In the genomic region with DNA sequence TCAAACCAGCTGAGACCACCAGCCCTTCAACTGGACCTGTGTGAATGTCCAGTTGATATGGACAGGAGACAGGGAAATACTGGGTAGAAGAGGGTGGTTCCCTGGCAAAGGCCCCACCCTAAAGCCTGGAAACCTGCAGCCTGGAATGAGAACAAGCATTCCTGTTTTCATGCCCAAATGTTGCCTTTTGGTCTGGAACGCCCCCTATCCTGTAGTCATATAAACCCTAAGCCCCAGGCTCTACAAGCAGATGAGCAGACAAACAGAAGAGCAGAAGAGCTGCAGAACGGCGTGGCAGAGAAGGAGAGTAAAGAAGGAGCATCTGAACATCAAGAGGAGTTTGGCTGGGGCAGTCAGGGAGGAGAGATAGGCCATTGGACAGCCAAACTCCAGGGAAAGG, we compare ENCODE assay signal across 19 cellular contexts. TPM values are rescaled to one million over a fixed set of nuclear protein-coding genes. Genes with fewer than 3 reads are reported as not detected.
A peak's percentile ranks its signal among the peaks of the same experiment; 100 is the strongest.
DNase-seq lines count a peak whose midpoint lies in the region; ATAC-seq, FAIRE-seq and TF ChIP-seq lines count a peak whose summit lies in the region.
"Had no signal": no experiment of that assay in that cellular context is flagged by ENCODE, and none has a peak within 500 bp of the region (broad histone marks: within the 10 kb centered on the region; RNA-seq: fewer than 3 reads in every experiment).

No MANE protein-coding gene starts in this region.

- H3K4me3 Mint-ChIP-seq in activated naive CD8-positive, alpha-beta T cell, result no peak overlapping the region
- no peak overlapping the region for H3K4me3 Mint-ChIP-seq in activated naive CD8-positive, alpha-beta T cell treated with anti-CD3 and anti-CD28 coated beads, Interleukin-2, amount 50 U/mL, for 24 hours
- no peak overlapping the region for H3K4me3 Mint-ChIP-seq in stimulated activated effector memory CD8-positive, alpha-beta T cell treated with anti-CD3 and anti-CD28 coated beads, Interleukin-12 subunit alpha, Interleukin-12 subunit beta, amount 100 ng/mL, for 72 hours
- H3K4me3 Mint-ChIP-seq: activated T-cell treated with anti-CD3 and anti-CD28 coated beads, Interleukin-2, amount 50 U/mL, for 4 hours; effector memory CD8-positive, alpha-beta T cell had no signal

- in situ Hi-C loops in K562 (cut with MboI), result no loop called here

- peaks cover 5 to 23% of the 10 kb centered on the region in 2 experiments; a peak in 3 of 5 replicates for H3K27me3 ChIP-seq in K562 (ENCODE audit: control insufficient read depth in 2 of 2, insufficient read depth in 2 of 2, low read length in 2 of 2)
- H3K27me3 ChIP-seq in stomach, result no peaks in the 10 kb centered on the region
- H3K27me3 ChIP-seq: heart left ventricle, uterus had no signal

- CTCF ChIA-PET in K562 (lab: Yijun Ruan, JAX; ENCODE audit: low intra/inter-chr PET ratio), result no interaction called here

- POLR2A ChIA-PET in K562 (lab: Yijun Ruan, JAX), result interaction anchor here (1.0 to 4.7 kb wide), 5 partner anchors 10 to 621 kb away, joined by 3 to 42 read pairs (median 4); no protein-coding TSS in a partner anchor

- DNase-seq in activated naive CD8-positive, alpha-beta T cell treated with anti-CD3 and anti-CD28 coated beads, Interleukin-2, amount 50 U/mL, for 24 hours, result no peak
- DNase-seq in NAMALWA (ENCODE audit: low spot score), result peak; percentile 50
- DNase-seq in K562 (ENCODE audit: extremely low read depth in 1 of 4, low spot score in 3 of 4), result no peak
- no peak for DNase-seq in stimulated activated effector memory CD8-positive, alpha-beta T cell treated with anti-CD3 and anti-CD28 coated beads, Interleukin-12 subunit alpha, Interleukin-12 subunit beta, amount 100 ng/mL, for 72 hours (ENCODE audit: low spot score in 2 of 2)
- DNase-seq in NCI-H526 (lab: John Stamatoyannopoulos, UW), result no peak
- DNase-seq in stomach, result no peak
- DNase-seq: activated T-cell treated with anti-CD3 and anti-CD28 coated beads, Interleukin-2, amount 50 U/mL, for 4 hours; DMS79 treated with DMSO at 0.1 percent for 48 hours; effector memory CD8-positive, alpha-beta T cell; heart left ventricle; immature natural killer cell; NCI-H2029 treated with DMSO at 0.1 percent for 48 hours; NCI-H446 treated with DMSO at 0.1 percent for 48 hours; small intestine; stimulated activated CD4-positive, alpha-beta T cell treated with anti-CD3 and anti-CD28 coated beads, Interleukin-4, amount 100 ng/mL, for 24 hours; uterus had no signal

- WGBS in K562 (ENCODE audit: insufficient coverage, low coverage, missing lambda C conversion rate), result 17% methylated on average over 3 of the region's 3 CpGs
- 82 to 92% (median 85%) methylated on average over 3 of the region's 3 CpGs for WGBS in stomach, 5 donors

- peak overlapping the region; percentile 37 for H3K27ac Mint-ChIP-seq in activated naive CD8-positive, alpha-beta T cell
- no peak overlapping the region for H3K27ac Mint-ChIP-seq in activated naive CD8-positive, alpha-beta T cell treated with anti-CD3 and anti-CD28 coated beads, Interleukin-2, amount 50 U/mL, for 24 hours
- peak overlapping the region; percentile 38 for H3K27ac Mint-ChIP-seq in stimulated activated effector memory CD8-positive, alpha-beta T cell treated with anti-CD3 and anti-CD28 coated beads, Interleukin-12 subunit alpha, Interleukin-12 subunit beta, amount 100 ng/mL, for 72 hours
- H3K27ac Mint-ChIP-seq: activated naive CD4-positive, alpha-beta T cell treated with anti-CD3 and anti-CD28 coated beads, Interleukin-2, amount 50 U/mL, for 72 hours; effector memory CD8-positive, alpha-beta T cell had no signal

- H3K4me1 Mint-ChIP-seq in activated naive CD8-positive, alpha-beta T cell (ENCODE audit: low read depth), result peaks cover 58% of the 10 kb centered on the region
- H3K4me1 Mint-ChIP-seq in activated naive CD8-positive, alpha-beta T cell treated with anti-CD3 and anti-CD28 coated beads, Interleukin-2, amount 50 U/mL, for 24 hours, result peaks cover 70% of the 10 kb centered on the region
- peaks cover 23% of the 10 kb centered on the region for H3K4me1 Mint-ChIP-seq in stimulated activated effector memory CD8-positive, alpha-beta T cell treated with anti-CD3 and anti-CD28 coated beads, Interleukin-12 subunit alpha, Interleukin-12 subunit beta, amount 100 ng/mL, for 72 hours

- intact Hi-C loops in K562 (cut with micrococcal nuclease) (no loop called here), stomach (cut with DNase I; ENCODE audit: low total_unique reads) (no loop called here)

- no peaks in the 10 kb centered on the region for H3K36me3 ChIP-seq in K562 (ENCODE audit: control insufficient read depth, insufficient read depth, low read length)
- no peaks in the 10 kb centered on the region for H3K36me3 ChIP-seq in stomach
- H3K36me3 ChIP-seq: heart left ventricle, uterus had no signal

- H3K4me3 ChIP-seq in K562, result no peak overlapping the region
- no peak overlapping the region for H3K4me3 ChIP-seq in stomach
- H3K4me3 ChIP-seq: heart left ventricle, uterus had no signal

- H3K27ac ChIP-seq in K562 (ENCODE audit: extremely low read depth, low read depth, low read length), result no peak overlapping the region
- no peak overlapping the region for H3K27ac ChIP-seq in stomach

- H3K9me1 ChIP-seq in K562 (ENCODE audit: control insufficient read depth, insufficient read depth, low read length), result no peaks in the 10 kb centered on the region

- H3K36me3 Mint-ChIP-seq in activated naive CD8-positive, alpha-beta T cell, result no peaks in the 10 kb centered on the region
- no peaks in the 10 kb centered on the region for H3K36me3 Mint-ChIP-seq in activated naive CD8-positive, alpha-beta T cell treated with anti-CD3 and anti-CD28 coated beads, Interleukin-2, amount 50 U/mL, for 24 hours (ENCODE audit: low read depth)
- H3K36me3 Mint-ChIP-seq in stimulated activated effector memory CD8-positive, alpha-beta T cell treated with anti-CD3 and anti-CD28 coated beads, Interleukin-12 subunit alpha, Interleukin-12 subunit beta, amount 100 ng/mL, for 72 hours, result no peaks in the 10 kb centered on the region
- H3K36me3 Mint-ChIP-seq: activated naive CD4-positive, alpha-beta T cell treated with anti-CD3 and anti-CD28 coated beads, Interleukin-2, amount 50 U/mL, for 72 hours had no signal

- H3K4me2 ChIP-seq in K562 (ENCODE audit: insufficient read depth, low read length), result no peak overlapping the region

- H3K9me3 Mint-ChIP-seq in activated naive CD8-positive, alpha-beta T cell (ENCODE audit: low read depth), result no peaks in the 10 kb centered on the region
- H3K9me3 Mint-ChIP-seq in activated naive CD8-positive, alpha-beta T cell treated with anti-CD3 and anti-CD28 coated beads, Interleukin-2, amount 50 U/mL, for 24 hours, result no peaks in the 10 kb centered on the region
- H3K9me3 Mint-ChIP-seq in stimulated activated effector memory CD8-positive, alpha-beta T cell treated with anti-CD3 and anti-CD28 coated beads, Interleukin-12 subunit alpha, Interleukin-12 subunit beta, amount 100 ng/mL, for 72 hours, result no peaks in the 10 kb centered on the region
- H3K9me3 Mint-ChIP-seq: activated naive CD4-positive, alpha-beta T cell treated with anti-CD3 and anti-CD28 coated beads, Interleukin-2, amount 50 U/mL, for 72 hours; activated T-cell treated with anti-CD3 and anti-CD28 coated beads, Interleukin-2, amount 50 U/mL, for 4 hours; effector memory CD8-positive, alpha-beta T cell; immature natural killer cell had no signal

- no TSS peak for BruUV-seq in K562 (replicated peaks; lab: Mats Ljungman, UMichigan)

- no peak overlapping the region for H2AFZ ChIP-seq in K562 (ENCODE audit: low read depth, low read length)

- H3K27me3 Mint-ChIP-seq in activated naive CD8-positive, alpha-beta T cell, result no peaks in the 10 kb centered on the region
- H3K27me3 Mint-ChIP-seq in activated naive CD8-positive, alpha-beta T cell treated with anti-CD3 and anti-CD28 coated beads, Interleukin-2, amount 50 U/mL, for 24 hours, result no peaks in the 10 kb centered on the region
- H3K27me3 Mint-ChIP-seq: effector memory CD8-positive, alpha-beta T cell had no signal

- TF ChIP-seq POLR2A in K562 (conservative IDR thresholded peaks at IDR 0.05), result no peak
- TF ChIP-seq POLR2A in stomach (IDR thresholded peaks at IDR 0.05), result no peak

- TF ChIP-seq EP300 in K562 (IDR thresholded peaks at IDR 0.05; ENCODE audit: low read length) (no peak), stomach (IDR thresholded peaks at IDR 0.05) (no peak)

- no peaks in the 10 kb centered on the region for H3K9me3 ChIP-seq in K562 (replicated peaks; ENCODE audit: control insufficient read depth, insufficient read depth, low read depth, low read length)
- no peaks in the 10 kb centered on the region for H3K9me3 ChIP-seq in stomach
- H3K9me3 ChIP-seq: heart left ventricle, uterus had no signal

- no peaks in the 10 kb centered on the region for H3K79me2 ChIP-seq in K562 (ENCODE audit: control insufficient read depth, insufficient read depth, low read length)

- no peak for TF ChIP-seq RAD21 in K562 (CRISPR knock-in tag; conservative IDR thresholded peaks at IDR 0.05 in 1 of 2, IDR thresholded peaks at IDR 0.05 in 1 of 2)

- peaks cover 13 to 32% of the 10 kb centered on the region in 2 experiments for H3K4me1 ChIP-seq in K562 (replicated peaks in 1 of 2; ENCODE audit: control insufficient read depth in 2 of 2, insufficient read depth in 2 of 2, low read length in 2 of 2)
- peaks cover 33 to 55% (median 39%) of the 10 kb centered on the region in 4 donors for H3K4me1 ChIP-seq in stomach
- H3K4me1 ChIP-seq: uterus had no signal

- ATAC-seq in activated naive CD8-positive, alpha-beta T cell treated with anti-CD3 and anti-CD28 coated beads, Interleukin-2, amount 50 U/mL, for 24 hours, result no peak
- ATAC-seq in K562 (no peak), HG02970 (IDR thresholded peaks at IDR 0.05; ENCODE audit: low FRiP score, unreplicated experiment) (no peak)
- no peak for ATAC-seq in stimulated activated effector memory CD8-positive, alpha-beta T cell treated with anti-CD3 and anti-CD28 coated beads, Interleukin-12 subunit alpha, Interleukin-12 subunit beta, amount 100 ng/mL, for 72 hours
- ATAC-seq: activated naive CD4-positive, alpha-beta T cell treated with anti-CD3 and anti-CD28 coated beads, Interleukin-2, amount 50 U/mL, for 72 hours; activated T-cell treated with anti-CD3 and anti-CD28 coated beads, Interleukin-2, amount 50 U/mL, for 4 hours; effector memory CD8-positive, alpha-beta T cell had no signal

- TF ChIP-seq CTCF in K562 (IDR thresholded peaks at IDR 0.05 in 2 of 3, conservative IDR thresholded peaks at IDR 0.05 in 1 of 3; ENCODE audit: insufficient read depth in 2 of 3, low read depth in 1 of 3, low read length in 3 of 3), result no peak
- no peak for TF ChIP-seq CTCF in stomach (IDR thresholded peaks at IDR 0.05)

- no peak overlapping the region for H3K9ac ChIP-seq in K562 (ENCODE audit: insufficient read depth in 1 of 2, low read depth in 2 of 2, low read length in 2 of 2)

- FAIRE-seq in K562 (lab: Jason Lieb, UNC), result no peak
- FAIRE-seq: small intestine had no signal

- peaks cover 8% of the 10 kb centered on the region; the same call in 1 of the 2 replicates for H4K20me1 ChIP-seq in K562 (replicated peaks; ENCODE audit: control insufficient read depth, insufficient read depth, low read length)

RNA-seq across cellular contexts. Expression of gene SYPL1, which starts 38.4 kb away (rescaled TPM):
- 58.3 and 92.7 TPM in 2 replicates for total RNA-seq in K562 (2011; cell fraction: chromatin; rRNA removed; ENCODE audit: low replicate concordance)
- total RNA-seq in K562 (2011; cell fraction: nucleolus; rRNA removed), result 54.4 and 68.0 TPM in 2 replicates
- 90.3 and 115 TPM in 2 replicates for total RNA-seq in K562 (2011; cell fraction: nucleoplasm; rRNA removed)
- total RNA-seq in K562 (2014; rRNA removed) (23.8 and 25.5 TPM in 2 replicates), K562 (2014; rRNA removed; fragmentation: Illumina TruSeq; extraction: Trizol) (51.3 and 58.3 TPM in 2 replicates), K562 (2015; rRNA removed; fragmentation: Illumina TruSeq; extraction: Trizol) (45.0 and 47.8 TPM in 2 replicates), K562 (2021) (70.2 and 73.4 TPM in 2 replicates), stomach (100 to 1,000 TPM in 3 of 5 donors, 10 to 100 TPM in 1, 1 to 10 TPM in 1; 5.2 to 157 (median 103) TPM)
- polyA plus RNA-seq in K562 (2011; rRNA removed) (71.7 and 100 TPM in 2 replicates), K562 (2014; fragmentation: Illumina TruSeq; extraction: Trizol) (71.9 and 81.5 TPM in 2 replicates), K562 (2014; fragmentation: Nextera tagmentation; extraction: Ambion mirVana) (100 to 1,000 TPM; 171 to 214 TPM), K562 (2014; rRNA removed) (53.5 and 54.1 TPM in 2 replicates), stomach (10 to 100 TPM; 42.2 to 80.0 (median 49.9) TPM)
- polyA plus RNA-seq in K562 (2011; cell fraction: cytosol; rRNA removed), result 41.5 and 68.5 TPM in 2 replicates
- polyA plus RNA-seq in K562 (2011; cell fraction: nucleus; rRNA removed), result 15.7 and 22.1 TPM in 2 replicates
- polyA plus RNA-seq in K562 (2012), result 94.6 and 111 TPM in 2 replicates
- polyA minus RNA-seq in K562 (2011; rRNA and poly(A)+ RNA removed), result 68.6 and 85.2 TPM in 2 replicates
- 27.0 and 38.1 TPM in 2 replicates for polyA minus RNA-seq in K562 (2011; cell fraction: cytosol; rRNA and poly(A)+ RNA removed)
- 14.4 and 20.3 TPM in 2 replicates for polyA minus RNA-seq in K562 (2011; cell fraction: nucleus; rRNA and poly(A)+ RNA removed)
